Comparison of ENCODE assay signal across 8 cellular contexts in the genomic region with DNA sequence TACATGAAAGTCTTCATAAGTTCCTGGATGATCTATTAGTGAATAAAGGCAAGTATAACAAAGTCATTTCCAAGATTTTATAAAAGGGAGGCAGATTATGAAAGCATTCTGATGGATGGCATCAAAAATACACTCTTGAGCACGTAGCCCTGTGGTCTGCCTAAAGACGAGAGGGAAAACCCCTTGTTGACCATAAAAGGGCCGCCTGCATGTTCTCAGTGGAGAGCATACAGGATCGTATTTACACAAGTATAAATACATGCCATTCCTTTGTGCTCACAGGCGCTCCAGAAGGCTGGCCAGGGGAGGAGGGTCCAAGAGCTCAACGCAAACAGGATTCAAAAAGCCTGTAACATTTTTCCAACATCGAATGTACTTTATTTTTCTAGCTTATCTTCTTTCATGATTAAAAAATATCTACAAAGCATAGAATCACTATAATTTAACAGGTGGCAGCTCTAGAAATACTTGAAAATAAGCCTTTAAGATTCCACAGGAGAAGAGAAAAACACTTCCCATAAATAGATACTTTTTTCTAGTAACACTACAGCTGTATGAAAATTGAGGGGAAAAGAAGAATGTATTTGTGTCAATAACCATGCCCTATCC. TPM values are rescaled to one million over a fixed set of nuclear protein-coding genes. Genes with fewer than 3 reads are reported as not detected.
DNase-seq lines count a peak whose midpoint lies in the region; ATAC-seq and TF ChIP-seq lines count a peak whose summit lies in the region.

No MANE protein-coding gene starts in this region.

- no peak overlapping the region for H2BK5ac ChIP-seq in mesendoderm (ENCODE audit: low read length)

- no peaks in the 10 kb centered on the region for H3K36me3 ChIP-seq in mesendoderm (ENCODE audit: control insufficient read depth, insufficient read depth, low read length)

- no peak overlapping the region for H3K9ac ChIP-seq in mesendoderm (ENCODE audit: low read length)

- no peaks in the 10 kb centered on the region for H3K79me1 ChIP-seq in mesendoderm (ENCODE audit: low read length)

- H4K5ac ChIP-seq in mesendoderm (ENCODE audit: low read length), result no peak overlapping the region

- no peak overlapping the region for H4K8ac ChIP-seq in mesendoderm (ENCODE audit: low read depth, low read length)

- H3K56ac ChIP-seq in mesendoderm (ENCODE audit: low read length), result no peak overlapping the region

- ATAC-seq in HG03439 (IDR thresholded peaks at IDR 0.05; ENCODE audit: unreplicated experiment), result no peak
- ATAC-seq in GM21723 (IDR thresholded peaks at IDR 0.05; ENCODE audit: unreplicated experiment), result no peak

- H2AK5ac ChIP-seq in mesendoderm (ENCODE audit: low read length), result no peak overlapping the region

- DNase-seq in AG09319 (ENCODE audit: extremely low read depth, low read depth), result peak; percentile 42
- DNase-seq in NCI-H2029 treated with DMSO at 0.1 percent for 48 hours (lab: John Stamatoyannopoulos, UW), result peak; percentile 70
- peak; percentile 98 for DNase-seq in choroid plexus epithelial cell (ENCODE audit: low read depth)
- peak; percentile 86 for DNase-seq in mesendoderm
- no peak for DNase-seq in NCI-H1694 (lab: John Stamatoyannopoulos, UW)
- DNase-seq in SIG-M5 treated with dmso at 0.1 percent for 504 hours (lab: John Stamatoyannopoulos, UW; ENCODE audit: unreplicated experiment), result no peak

- H2BK120ac ChIP-seq in mesendoderm (ENCODE audit: low read depth, low read length), result no peak overlapping the region

- H3K4me2 ChIP-seq in mesendoderm (ENCODE audit: low read length), result no peak overlapping the region

- WGBS in mesendoderm (ENCODE audit: extremely low coverage, insufficient coverage, low lambda C conversion rate), result no CpG with 5 or more reads among the region's 7 CpGs

- TF ChIP-seq CTCF in AG09319 (IDR thresholded peaks at IDR 0.05; ENCODE audit: low read depth, low read length) (no peak), choroid plexus epithelial cell (conservative IDR thresholded peaks at IDR 0.05; ENCODE audit: low read depth, low read length) (no peak)

- no peaks in the 10 kb centered on the region for H3K4me1 ChIP-seq in mesendoderm (ENCODE audit: control insufficient read depth, low read depth, low read length)

- H3K79me2 ChIP-seq in mesendoderm (ENCODE audit: control insufficient read depth, insufficient read depth, low read length), result no peaks in the 10 kb centered on the region

- H3K18ac ChIP-seq in mesendoderm (ENCODE audit: low read length), result no peak overlapping the region

- no peak overlapping the region for H3K23ac ChIP-seq in mesendoderm (ENCODE audit: low read length)

- no peak overlapping the region for H3K27ac ChIP-seq in mesendoderm (ENCODE audit: low read depth, low read length)

- no peak overlapping the region for H3K4me3 ChIP-seq in choroid plexus epithelial cell (ENCODE audit: low read depth, low read length)
- no peak overlapping the region for H3K4me3 ChIP-seq in mesendoderm (ENCODE audit: low read length)

- no peak overlapping the region for H3K4ac ChIP-seq in mesendoderm (ENCODE audit: low read depth, low read length)

- no peak overlapping the region for H2BK15ac ChIP-seq in mesendoderm (replicated peaks; ENCODE audit: low read depth)

- H3K27me3 ChIP-seq in mesendoderm (ENCODE audit: insufficient read depth, low read length, poor library complexity), result no peaks in the 10 kb centered on the region

RNA-seq across cellular contexts. Expression of a gene that starts 29.6 kb away (rescaled TPM):
- polyA plus RNA-seq in mesendoderm (2013, experiment 1 of 2), result 2.2 TPM
- 2.1 TPM for polyA plus RNA-seq in mesendoderm (2013, experiment 2 of 2)

Comparison
In these comparisons a context has a peak if more than half of its experiments do, and no peak if none do; other contexts are left out.
1. DNase-seq: peak in AG09319 (single experiment), NCI-H2029 treated with DMSO at 0.1 percent for 48 hours (single experiment), choroid plexus epithelial cell (single experiment) and mesendoderm (single experiment); none in NCI-H1694 (single experiment) and SIG-M5 treated with dmso at 0.1 percent for 504 hours (single experiment).